16 cellular contexts compared by ENCODE assay signal in the genomic region with DNA sequence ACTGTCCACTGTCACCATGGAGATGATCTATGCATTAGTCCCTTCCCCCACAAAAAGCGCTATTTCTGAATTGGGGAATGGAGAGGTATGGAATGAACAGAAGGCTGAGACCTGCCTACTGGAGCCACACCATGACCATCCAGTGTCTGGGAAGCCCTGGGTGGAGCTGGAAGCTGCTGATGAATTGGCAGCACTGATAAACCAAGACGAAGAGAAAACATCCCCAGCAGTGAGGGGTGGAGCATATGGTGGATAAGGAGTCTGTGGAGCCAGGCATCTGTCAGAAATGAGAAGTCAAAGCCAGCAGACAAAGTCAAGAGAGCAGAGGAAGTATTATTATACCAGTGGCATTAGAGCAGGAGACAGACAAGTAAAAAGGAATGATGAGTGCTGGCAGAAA. TPM values are rescaled to one million over a fixed set of nuclear protein-coding genes. Genes with fewer than 3 reads are reported as not detected.
"Had no signal": no experiment of that assay in that cellular context is flagged by ENCODE, and none has a peak within 500 bp of the region (broad histone marks: within the 10 kb centered on the region; RNA-seq: fewer than 3 reads in every experiment).

No MANE protein-coding gene starts in this region.

- H3K27ac ChIP-seq: gastrocnemius medialis, tibial artery, uterus had no signal

- FAIRE-seq: endometrium had no signal

- H3K4me1 ChIP-seq: gastrocnemius medialis, uterus had no signal

- DNase-seq: activated CD4-positive, alpha-beta T cell treated with anti-CD3 and anti-CD28 coated beads, Interleukin-2, amount 50 U/mL, for 1 hour; activated naive CD4-positive, alpha-beta T cell treated with anti-CD3 and anti-CD28 coated beads, Interleukin-2, amount 10 ng/mL, durations not matched to agents 7 days and 5 days; activated T-cell treated with anti-CD3 and anti-CD28 coated beads for 4 hours; gastrocnemius medialis; naive B cell; posterior cingulate gyrus; tibial artery; uterus had no signal

- H3K36me3 ChIP-seq: gastrocnemius medialis, uterus had no signal

- H3K27me3 ChIP-seq: gastrocnemius medialis, tibial artery, uterus had no signal

- ATAC-seq: activated T-helper 17 cell treated with anti-CD3 and anti-CD28 coated beads, Interleukin-2, amount 50 U/mL, for 72 hours; gastrocnemius medialis; WTC11 had no signal

- H3K4me3 ChIP-seq: gastrocnemius medialis, lung, skin epidermis, tibial artery, uterus had no signal

- H3K9me3 ChIP-seq: gastrocnemius medialis had no signal

RNA-seq across cellular contexts. Expression of a gene that starts 13.2 kb away (rescaled TPM):
- total RNA-seq: activated CD8-positive, alpha-beta memory T cell treated with anti-CD3 and anti-CD28 coated beads for 36 hours; activated T-helper 17 cell treated with anti-CD3 and anti-CD28 coated beads, Interleukin-2, amount 50 U/mL, for 72 hours; T-helper 2 cell treated with Interferon-gamma antibody and Interleukin-4, amounts not matched to agents 100 ng/mL and 5 ng/mL, for 36 hours had no signal

RNA-seq across cellular contexts. Expression of a gene that starts 55.0 kb away (rescaled TPM):
- total RNA-seq: activated T-helper 17 cell treated with anti-CD3 and anti-CD28 coated beads, Interleukin-2, amount 50 U/mL, for 72 hours; dermis microvascular lymphatic vessel endothelial cell; T-helper 2 cell treated with Interferon-gamma antibody and Interleukin-4, amounts not matched to agents 100 ng/mL and 5 ng/mL, for 36 hours had no signal
